In the genomic region with DNA sequence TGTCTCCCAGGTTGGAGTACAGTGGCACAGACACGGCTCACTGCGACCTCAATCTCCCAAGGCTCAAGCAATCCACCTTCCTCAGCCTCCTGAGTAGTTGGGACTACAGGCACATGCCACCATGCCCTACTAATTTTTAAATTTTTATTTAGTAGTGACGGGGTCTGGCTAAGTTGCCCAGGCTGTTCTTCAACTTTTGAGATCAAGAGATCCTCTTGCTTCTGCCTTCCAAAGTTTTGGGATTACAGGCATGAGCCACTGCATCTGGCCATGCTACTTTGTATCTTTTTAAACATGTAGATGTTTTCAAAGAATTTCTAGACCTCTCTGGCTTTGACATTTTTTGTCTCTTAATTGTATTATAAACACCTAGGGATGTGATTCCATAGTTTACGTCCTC, we compare ENCODE assay signal across 10 cellular contexts. TPM values are rescaled to one million over a fixed set of nuclear protein-coding genes. Genes with fewer than 3 reads are reported as not detected.
A peak's percentile ranks its signal among the peaks of the same experiment; 100 is the strongest.
DNase-seq lines count a peak whose midpoint lies in the region; ATAC-seq and TF ChIP-seq lines count a peak whose summit lies in the region.
"Had no signal": no experiment of that assay in that cellular context is flagged by ENCODE, and none has a peak within 500 bp of the region (broad histone marks: within the 10 kb centered on the region; RNA-seq: fewer than 3 reads in every experiment).

No MANE protein-coding gene starts in this region.

- TF ChIP-seq CTCF in heart right ventricle (IDR thresholded peaks at IDR 0.05) (no peak), VCaP (conservative IDR thresholded peaks at IDR 0.05) (no peak), tibial artery (IDR thresholded peaks at IDR 0.05) (no peak)

- peak overlapping the region in 6 of 10 donors; percentile 54 to 72 (median 70) for H3K4me3 ChIP-seq in heart right ventricle
- peak overlapping the region; percentile 64; the same call in 1 of the 2 replicates for H3K4me3 ChIP-seq in iPS-18c (ENCODE audit: insufficient read depth, low read depth, low read length)
- H3K4me3 ChIP-seq in tibial artery: peak overlapping the region; percentile 64 to 68

- intact Hi-C loops in heart right ventricle (cut with DNase I) (no loop called here), left ventricle myocardium superior (cut with micrococcal nuclease) (no loop called here), tibial artery (cut with DNase I; ENCODE audit: low total_unique reads) (no loop called here)

- H3K4me1 ChIP-seq in heart right ventricle (peaks cover 3 to 29% (median 22%) of the 10 kb centered on the region in 9 donors), tibial artery (peaks cover 0 to 29% (median 12%) of the 10 kb centered on the region in 4 donors)

- H3K27me3 ChIP-seq in heart right ventricle: no peaks in the 10 kb centered on the region
- no peaks in the 10 kb centered on the region for H3K27me3 ChIP-seq in tibial artery
- H3K27me3 ChIP-seq: neutrophil had no signal

- DNase-seq in heart right ventricle (no peak), left ventricle myocardium superior (no peak), tibial artery (no peak), NCI-H524 treated with DMSO at 0.1 percent for 48 hours (lab: John Stamatoyannopoulos, UW) (no peak), NK-92 (lab: John Stamatoyannopoulos, UW; ENCODE audit: unreplicated experiment) (no peak), GM03348 (ENCODE audit: low spot score) (no peak)
- DNase-seq: NCI-H2029 had no signal

- H3K9me3 ChIP-seq in heart right ventricle (no peaks in the 10 kb centered on the region), iPS-18c (ENCODE audit: control insufficient read depth, insufficient read depth, low read length) (no peaks in the 10 kb centered on the region), tibial artery (no peaks in the 10 kb centered on the region)
- H3K9me3 ChIP-seq: neutrophil had no signal

- no peak for ATAC-seq in heart right ventricle
- ATAC-seq in left ventricle myocardium superior: no peak

- 94 to 95% methylated on average over 4 of the region's 4 CpGs for WGBS in heart right ventricle, 2 donors

- H3K27ac ChIP-seq in heart right ventricle (no peak overlapping the region), VCaP (peak overlapping the region; percentile 81; the same call in 1 of the 2 replicates), tibial artery (peak overlapping the region in 1 of 2 donors; percentile 72)
- H3K27ac ChIP-seq: neutrophil had no signal

- H3K36me3 ChIP-seq in heart right ventricle: peaks cover 0 to 6% (median 0%) of the 10 kb centered on the region in 9 donors
- no peaks in the 10 kb centered on the region for H3K36me3 ChIP-seq in tibial artery
- H3K36me3 ChIP-seq: neutrophil had no signal

RNA-seq across cellular contexts. Expression of a gene that starts 1.4 kb away (rescaled TPM):
- total RNA-seq in heart right ventricle (1 to 10 TPM in 8 of 10 donors, under 1 TPM in 2; 0.98 to 2.5 (median 1.3) TPM), left ventricle myocardium superior (1.9 TPM)
- 1 to 10 TPM; 1.7 to 4.3 TPM for polyA plus RNA-seq in heart right ventricle

RNA-seq across cellular contexts. Expression of a gene that starts 1.5 kb away (rescaled TPM):
- total RNA-seq in heart right ventricle (10 to 100 TPM; 16.8 to 26.8 (median 22.4) TPM), left ventricle myocardium superior (21.7 TPM)
- 1 to 10 TPM; 5.0 to 6.9 TPM for polyA plus RNA-seq in heart right ventricle
